In the genomic region with DNA sequence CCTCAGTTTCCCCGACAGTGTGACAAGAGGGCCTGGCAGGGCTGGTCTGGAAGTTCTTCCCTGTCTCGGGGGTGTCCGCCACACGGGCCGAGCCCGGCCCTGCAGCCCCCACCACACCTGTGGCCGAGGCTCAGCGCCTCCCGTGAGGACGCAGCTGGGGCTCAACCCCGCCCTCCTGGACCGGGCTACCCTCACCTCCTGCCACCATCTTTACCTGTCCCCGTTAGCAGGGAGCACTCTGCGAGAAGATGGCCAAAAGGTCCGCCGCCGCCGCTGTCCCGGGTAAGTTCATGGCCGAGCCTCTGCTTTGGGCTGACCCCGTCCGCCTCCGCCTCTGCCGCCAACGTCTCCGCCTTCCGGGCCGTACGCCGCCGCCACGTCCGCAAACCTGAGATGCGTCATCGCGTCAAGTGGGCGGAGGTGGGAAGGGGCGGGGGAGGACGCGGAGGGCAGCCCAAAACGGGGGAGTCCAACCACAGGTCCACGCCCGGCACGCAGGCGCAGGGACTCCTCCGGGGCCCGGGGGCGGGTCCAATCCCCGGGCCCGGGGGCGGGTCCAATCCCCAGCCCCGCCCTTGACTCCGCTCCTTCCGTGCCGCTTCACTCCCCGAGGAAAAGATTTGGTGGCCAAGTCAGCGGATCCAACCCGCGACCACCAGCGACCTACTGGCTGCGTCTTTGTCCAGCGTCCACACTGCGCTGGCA, we compare ENCODE assay signal across 8 cellular contexts. TPM values are rescaled to one million over a fixed set of nuclear protein-coding genes. Genes with fewer than 3 reads are reported as not detected.
DNase-seq lines count a peak whose midpoint lies in the region; ATAC-seq and TF ChIP-seq lines count a peak whose summit lies in the region.

A gene (minus strand): TSS at position 351 of the 705 bp plus-strand sequence. CDS start 4,295 bp downstream, outside the sequence.

- H3K79me2 ChIP-seq in DND-41 (ENCODE audit: insufficient read depth, low read length) (peaks cover 38% of the 10 kb centered on the region), Karpas-422 (ENCODE audit: low read length) (peaks cover 41% of the 10 kb centered on the region)

- ATAC-seq in DND-41 (ENCODE audit: insufficient read depth, low read depth) = peak; percentile 92
- peak; percentile 92 for ATAC-seq in GM21825 (IDR thresholded peaks at IDR 0.05; ENCODE audit: unreplicated experiment)
- ATAC-seq in activated T-helper 17 cell treated with anti-CD3 and anti-CD28 coated beads, Interleukin-2, amount 50 U/mL, for 72 hours (replicated peaks) = peak; percentile 93
- ATAC-seq in natural killer cell = peak; percentile 88 to 98 (median 91)

- peak within 1 kb of the TSS; percentile 99 for H2AFZ ChIP-seq in DND-41 (ENCODE audit: low read depth, low read length)
- peak within 1 kb of the TSS; percentile 97 for H2AFZ ChIP-seq in Karpas-422 (ENCODE audit: low read length)

- H3K9me3 Mint-ChIP-seq in activated T-helper 17 cell treated with anti-CD3 and anti-CD28 coated beads, Interleukin-2, amount 50 U/mL, for 72 hours = no peaks in the 10 kb centered on the region
- H3K9me3 Mint-ChIP-seq in natural killer cell = no peaks in the 10 kb centered on the region

- H3K9me3 ChIP-seq in DND-41 (ENCODE audit: insufficient read depth, low read length, severe bottlenecking) (no peaks in the 10 kb centered on the region), Karpas-422 (ENCODE audit: low read length) (no peaks in the 10 kb centered on the region)

- H3K27me3 ChIP-seq in DND-41 (ENCODE audit: insufficient read depth, low read length, poor library complexity) (peaks cover 9% of the 10 kb centered on the region), Karpas-422 (ENCODE audit: low read length) (no peaks in the 10 kb centered on the region)

- H3K4me2 ChIP-seq in DND-41 (ENCODE audit: insufficient read depth, low read length) (peak within 1 kb of the TSS; percentile 91), Karpas-422 (ENCODE audit: low read depth, low read length, poor library complexity, severe bottlenecking) (peak within 1 kb of the TSS; percentile 95)

- H3K36me3 ChIP-seq in DND-41 (ENCODE audit: insufficient read depth, low read length) = peaks cover 5% of the 10 kb centered on the region
- peaks cover 7% of the 10 kb centered on the region for H3K36me3 ChIP-seq in Karpas-422 (ENCODE audit: insufficient read depth, low read length)

- H3K4me1 Mint-ChIP-seq in activated T-helper 17 cell treated with anti-CD3 and anti-CD28 coated beads, Interleukin-2, amount 50 U/mL, for 72 hours = peaks cover 16% of the 10 kb centered on the region
- peaks cover 21 to 37% of the 10 kb centered on the region in 2 donors for H3K4me1 Mint-ChIP-seq in natural killer cell

- H3K4me3 ChIP-seq in DND-41 (ENCODE audit: low read depth in 1 of 2, low read length in 2 of 2) = peak within 1 kb of the TSS; percentile 61 to 95
- peak within 1 kb of the TSS; percentile 92 for H3K4me3 ChIP-seq in Karpas-422 (ENCODE audit: low read length)
- H3K4me3 ChIP-seq in fibroblast of mammary gland (ENCODE audit: control insufficient read depth, low read depth, low read length) = peak within 1 kb of the TSS; percentile 100

- TF ChIP-seq CTCF in DND-41 (IDR thresholded peaks at IDR 0.05; ENCODE audit: borderline replicate concordance, extremely low read depth, low read length, poor library complexity, severe bottlenecking) (no peak), fibroblast of mammary gland (conservative IDR thresholded peaks at IDR 0.05; ENCODE audit: control insufficient read depth, insufficient read depth, low read depth, low read length) (no peak), natural killer cell (IDR thresholded peaks at IDR 0.05) (no peak)

- H3K27ac ChIP-seq in DND-41 (ENCODE audit: low read length) = peak within 1 kb of the TSS; percentile 91
- peak within 1 kb of the TSS; percentile 45 for H3K27ac ChIP-seq in Karpas-422 (ENCODE audit: low read length)

- peaks cover 15% of the 10 kb centered on the region for H3K27me3 Mint-ChIP-seq in activated T-helper 17 cell treated with anti-CD3 and anti-CD28 coated beads, Interleukin-2, amount 50 U/mL, for 72 hours
- peaks cover 19 to 35% of the 10 kb centered on the region in 2 donors for H3K27me3 Mint-ChIP-seq in natural killer cell (ENCODE audit: low read depth in 2 of 2)

- peak within 1 kb of the TSS; percentile 74 for H3K9ac ChIP-seq in DND-41 (ENCODE audit: low read depth, low read length)
- H3K9ac ChIP-seq in Karpas-422 (ENCODE audit: low read length) = peak within 1 kb of the TSS; percentile 94

- peaks cover 41% of the 10 kb centered on the region for H3K36me3 Mint-ChIP-seq in activated T-helper 17 cell treated with anti-CD3 and anti-CD28 coated beads, Interleukin-2, amount 50 U/mL, for 72 hours (ENCODE audit: low read depth)
- H3K36me3 Mint-ChIP-seq in natural killer cell = no peaks in the 10 kb centered on the region

- DNase-seq in DND-41 (peak; percentile 96), Karpas-422 (peak; percentile 98), RPMI8226 (peak; percentile 99), fibroblast of mammary gland (ENCODE audit: low read depth) (peak; percentile 94), natural killer cell (peak; percentile 97)
- DNase-seq in stimulated activated naive CD4-positive, alpha-beta T cell treated with Interleukin-2 at 50 U/mL for 16 hours (lab: John Stamatoyannopoulos, UW) = peak; percentile 94

- H4K20me1 ChIP-seq in DND-41 (ENCODE audit: insufficient read depth, low read length) = no peaks in the 10 kb centered on the region
- no peaks in the 10 kb centered on the region for H4K20me1 ChIP-seq in Karpas-422 (ENCODE audit: insufficient read depth, low read depth, low read length)

- H3K9me2 ChIP-seq in Karpas-422 (replicated peaks; ENCODE audit: insufficient read depth, low read length) = no peaks in the 10 kb centered on the region

- peaks cover 30% of the 10 kb centered on the region for H3K4me1 ChIP-seq in DND-41 (ENCODE audit: insufficient read depth, low read length)
- H3K4me1 ChIP-seq in Karpas-422 (ENCODE audit: low read length) = peaks cover 32% of the 10 kb centered on the region

- intact Hi-C loops in natural killer cell (cut with micrococcal nuclease) = loop anchor here (1.0 to 5.0 kb wide), 2 partner anchors 120 to 853 kb away; a partner anchor contains a TSS

- H3K27ac Mint-ChIP-seq in activated T-helper 17 cell treated with anti-CD3 and anti-CD28 coated beads, Interleukin-2, amount 50 U/mL, for 72 hours = peak within 1 kb of the TSS; percentile 98
- peak within 1 kb of the TSS; percentile 90 to 93 for H3K27ac Mint-ChIP-seq in natural killer cell

- peak within 1 kb of the TSS; percentile 99 for H3K4me3 Mint-ChIP-seq in activated T-helper 17 cell treated with anti-CD3 and anti-CD28 coated beads, Interleukin-2, amount 50 U/mL, for 72 hours
- H3K4me3 Mint-ChIP-seq in natural killer cell = peak within 1 kb of the TSS; percentile 95

RNA-seq across cellular contexts. Expression of the gene that starts here (rescaled TPM):
- 5.2 and 18.5 TPM in 2 replicates for total RNA-seq in Karpas-422 (2014; rRNA removed; shearing (Covaris generic); ENCODE audit: low replicate concordance)
- total RNA-seq in activated T-helper 17 cell treated with anti-CD3 and anti-CD28 coated beads, Interleukin-2, amount 50 U/mL, for 72 hours = 10 to 100 TPM; 17.0 to 23.5 TPM
- total RNA-seq in natural killer cell = 10 to 100 TPM; 15.2 to 27.9 (median 19.5) TPM

Comparison
In these comparisons a context has a peak if more than half of its experiments do, and no peak if none do; other contexts are left out.
1. Peak in every context shown above with its lines: DNase-seq, ATAC-seq, H3K4me3 ChIP-seq and H3K27ac ChIP-seq.